15 cellular contexts compared by ENCODE assay signal in the genomic region with DNA sequence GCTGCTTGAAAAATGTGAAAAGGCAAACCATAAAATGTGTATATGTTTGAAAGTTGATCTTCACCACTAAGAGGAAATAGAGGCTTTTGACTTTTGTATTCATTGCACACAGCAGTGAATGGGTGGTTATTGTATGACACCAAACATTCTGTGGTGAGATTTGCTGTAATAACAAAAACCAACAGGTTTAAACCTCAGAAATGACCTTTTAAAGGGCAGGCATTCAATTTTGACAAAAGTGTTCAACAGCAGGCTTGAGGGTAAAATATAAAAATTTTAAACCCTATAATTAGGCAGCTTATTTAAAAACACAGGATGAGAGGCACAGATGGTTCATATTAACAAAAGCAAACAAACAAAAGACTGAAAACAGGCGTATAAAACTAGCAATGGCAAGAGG.
"Had no signal": no experiment of that assay in that cellular context is flagged by ENCODE, and none has a peak within 500 bp of the region (broad histone marks: within the 10 kb centered on the region; RNA-seq: fewer than 3 reads in every experiment).

No MANE protein-coding gene starts in this region.

- H3K27me3 Mint-ChIP-seq: activated CD4-positive, alpha-beta memory T cell treated with anti-CD3 and anti-CD28 coated beads for 36 hours; activated CD4-positive, alpha-beta T cell treated with anti-CD3 and anti-CD28 coated beads for 36 hours; activated naive CD8-positive, alpha-beta T cell had no signal

- H3K4me3 Mint-ChIP-seq: activated CD4-positive, alpha-beta memory T cell treated with anti-CD3 and anti-CD28 coated beads for 36 hours; activated CD4-positive, alpha-beta T cell treated with anti-CD3 and anti-CD28 coated beads for 36 hours; activated naive CD8-positive, alpha-beta T cell; natural killer cell; stimulated activated effector memory CD8-positive, alpha-beta T cell treated with anti-CD3 and anti-CD28 coated beads, Interleukin-12 subunit alpha, Interleukin-12 subunit beta, amount 100 ng/mL, for 72 hours had no signal

- H3K27ac Mint-ChIP-seq: activated CD4-positive, alpha-beta memory T cell treated with anti-CD3 and anti-CD28 coated beads for 36 hours; activated CD4-positive, alpha-beta T cell treated with anti-CD3 and anti-CD28 coated beads for 36 hours; activated naive CD8-positive, alpha-beta T cell; natural killer cell; stimulated activated effector memory CD8-positive, alpha-beta T cell treated with anti-CD3 and anti-CD28 coated beads, Interleukin-12 subunit alpha, Interleukin-12 subunit beta, amount 100 ng/mL, for 72 hours had no signal

- H3K4me1 Mint-ChIP-seq: activated CD4-positive, alpha-beta T cell treated with anti-CD3 and anti-CD28 coated beads for 36 hours; natural killer cell; stimulated activated effector memory CD8-positive, alpha-beta T cell treated with anti-CD3 and anti-CD28 coated beads, Interleukin-12 subunit alpha, Interleukin-12 subunit beta, amount 100 ng/mL, for 72 hours had no signal

- DNase-seq: activated CD4-positive, alpha-beta memory T cell treated with anti-CD3 and anti-CD28 coated beads for 36 hours; activated CD4-positive, alpha-beta T cell treated with anti-CD3 and anti-CD28 coated beads for 36 hours; activated effector memory CD4-positive, alpha-beta T cell treated with anti-CD3 and anti-CD28 coated beads, Interleukin-2, amount 50 U/mL, for 16 hours; activated T-cell treated with anti-CD3 and anti-CD28 coated beads, Interleukin-2, amount 50 U/mL, for 48 hours; effector CD8-positive, alpha-beta T cell; esophagus squamous epithelium; foreskin keratinocyte; glutamatergic neuron; kidney glomerular epithelial cell; mesenchymal stem cell; natural killer cell; stimulated activated CD4-positive, alpha-beta T cell treated with anti-CD3 and anti-CD28 coated beads, Interleukin-1b, Interleukin-23, amount 100 ng/mL, for 48 hours; thyroid gland had no signal

- H3K9me3 Mint-ChIP-seq: activated CD4-positive, alpha-beta memory T cell treated with anti-CD3 and anti-CD28 coated beads for 36 hours; stimulated activated effector memory CD8-positive, alpha-beta T cell treated with anti-CD3 and anti-CD28 coated beads, Interleukin-12 subunit alpha, Interleukin-12 subunit beta, amount 100 ng/mL, for 72 hours had no signal

- ATAC-seq: activated CD4-positive, alpha-beta T cell treated with anti-CD3 and anti-CD28 coated beads for 36 hours; foreskin keratinocyte; natural killer cell; stimulated activated effector memory CD8-positive, alpha-beta T cell treated with anti-CD3 and anti-CD28 coated beads, Interleukin-12 subunit alpha, Interleukin-12 subunit beta, amount 100 ng/mL, for 72 hours had no signal

- H3K36me3 Mint-ChIP-seq: activated CD4-positive, alpha-beta memory T cell treated with anti-CD3 and anti-CD28 coated beads for 36 hours; activated naive CD8-positive, alpha-beta T cell; natural killer cell; stimulated activated effector memory CD8-positive, alpha-beta T cell treated with anti-CD3 and anti-CD28 coated beads, Interleukin-12 subunit alpha, Interleukin-12 subunit beta, amount 100 ng/mL, for 72 hours had no signal
